ENCODE assay signal across 21 cellular contexts in the genomic region with DNA sequence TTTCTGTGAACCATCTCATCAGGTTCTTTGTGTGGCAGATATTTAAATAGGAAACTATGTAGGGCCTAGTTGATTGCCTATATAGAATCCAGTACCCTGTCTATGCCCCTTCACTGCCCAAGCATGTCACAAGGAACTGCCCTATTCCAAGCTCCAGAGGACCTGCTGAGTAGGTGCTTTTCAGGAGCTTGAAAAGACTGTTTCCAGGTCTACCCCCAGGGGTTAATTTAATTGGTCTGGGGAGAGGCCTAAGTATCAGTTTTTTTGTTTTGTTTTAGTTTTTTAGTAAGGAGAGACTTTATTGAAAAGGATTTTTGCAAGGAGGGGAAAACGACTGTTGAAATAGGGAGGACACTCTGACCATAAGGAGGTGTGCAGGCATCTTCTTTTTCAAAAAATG. TPM values are rescaled to one million over a fixed set of nuclear protein-coding genes. Genes with fewer than 3 reads are reported as not detected.
DNase-seq lines count a peak whose midpoint lies in the region; ATAC-seq, FAIRE-seq and TF ChIP-seq lines count a peak whose summit lies in the region.
"Had no signal": no experiment of that assay in that cellular context is flagged by ENCODE, and none has a peak within 500 bp of the region (broad histone marks: within the 10 kb centered on the region; RNA-seq: fewer than 3 reads in every experiment).

No MANE protein-coding gene starts in this region.

- H3K79me2 ChIP-seq in GM23338 (replicated peaks; ENCODE audit: insufficient read depth) = peaks cover 83% of the 10 kb centered on the region
- H3K79me2 ChIP-seq in K562 (ENCODE audit: control insufficient read depth, insufficient read depth, low read length) = no peaks in the 10 kb centered on the region

- TF ChIP-seq CTCF in GM23338 (conservative IDR thresholded peaks at IDR 0.05; ENCODE audit: low read depth in 2 of 2) = no peak
- TF ChIP-seq CTCF in HEK293 (tag by site-specific recombination; IDR thresholded peaks at IDR 0.05) = no peak
- TF ChIP-seq CTCF in K562 (IDR thresholded peaks at IDR 0.05 in 2 of 3, conservative IDR thresholded peaks at IDR 0.05 in 1 of 3; ENCODE audit: insufficient read depth in 2 of 3, low read depth in 1 of 3, low read length in 3 of 3) = no peak
- no peak for TF ChIP-seq CTCF in Peyer's patch (IDR thresholded peaks at IDR 0.05)

- H3K27me3 Mint-ChIP-seq in GM23338 (ENCODE audit: insufficient read depth, low read depth, poor library complexity) (peaks cover 2% of the 10 kb centered on the region), T-helper 17 cell (no peaks in the 10 kb centered on the region)
- H3K27me3 Mint-ChIP-seq: B cell; CD4-positive, alpha-beta T cell had no signal

- H3K4me2 ChIP-seq in GM23338 (no peak overlapping the region), K562 (ENCODE audit: insufficient read depth, low read length) (no peak overlapping the region)
- H3K4me2 ChIP-seq: A549; BLaER1 treated with 17β-estradiol and CSF1 and Interleukin-3, amounts not matched to agents 10 nM and 100 nM had no signal

- no peak overlapping the region for H2AFZ ChIP-seq in GM23338
- no peak overlapping the region for H2AFZ ChIP-seq in K562 (ENCODE audit: low read depth, low read length)

- H3F3A ChIP-seq in GM23338 (replicated peaks; ENCODE audit: low read depth) = no peaks in the 10 kb centered on the region

- H3K36me3 ChIP-seq in GM23338 (ENCODE audit: insufficient read depth) (no peaks in the 10 kb centered on the region), HEK293 (ENCODE audit: control insufficient read depth in 2 of 2, insufficient read depth in 1 of 2, low read length in 2 of 2) (no peaks in the 10 kb centered on the region), K562 (ENCODE audit: control insufficient read depth, insufficient read depth, low read length) (peaks cover 79% of the 10 kb centered on the region), Peyer's patch (no peaks in the 10 kb centered on the region)

- no peaks in the 10 kb centered on the region for H3K9me2 ChIP-seq in GM23338 (ENCODE audit: insufficient read depth)

- TF ChIP-seq EP300 in K562 (IDR thresholded peaks at IDR 0.05; ENCODE audit: low read length) = no peak

- peak overlapping the region; percentile 88 for H3K27ac Mint-ChIP-seq in GM23338
- H3K27ac Mint-ChIP-seq in T-helper 17 cell = peak overlapping the region; percentile 6
- H3K27ac Mint-ChIP-seq: B cell; CD4-positive, alpha-beta T cell; CD8-positive, alpha-beta T cell had no signal

- H4K20me1 ChIP-seq in GM23338 (replicated peaks; ENCODE audit: insufficient read depth) (no peaks in the 10 kb centered on the region; the same call in none of the 2 replicates), K562 (replicated peaks; ENCODE audit: control insufficient read depth, insufficient read depth, low read length) (peaks cover 2% of the 10 kb centered on the region; the same call in 1 of the 2 replicates)

- in situ Hi-C loops in K562 (cut with MboI) = no loop called here

- H3K4me1 ChIP-seq in GM23338 (ENCODE audit: insufficient read depth) (peaks cover 14% of the 10 kb centered on the region; the same call in 1 of the 2 replicates), HEK293 (ENCODE audit: control insufficient read depth, insufficient read depth, low read length) (no peaks in the 10 kb centered on the region), K562 (replicated peaks in 1 of 2; ENCODE audit: control insufficient read depth in 2 of 2, insufficient read depth in 2 of 2, low read length in 2 of 2) (no peaks in the 10 kb centered on the region), Peyer's patch (peaks cover 0 to 15% (median 2%) of the 10 kb centered on the region in 4 donors)
- H3K4me1 ChIP-seq: Caco-2 had no signal

- H3K4me1 Mint-ChIP-seq in GM23338 = peaks cover 14% of the 10 kb centered on the region; the same call in 2 of the 3 replicates
- H3K4me1 Mint-ChIP-seq in T-helper 17 cell = peaks cover 18% of the 10 kb centered on the region

- no peak for FAIRE-seq in K562 (lab: Jason Lieb, UNC)
- FAIRE-seq: A549, G401.6, GM12891 had no signal

- H3K36me3 Mint-ChIP-seq in GM23338 (ENCODE audit: low read depth) (0 out of 3 replicates have a peak, but pooled peaks cover 11% of the 10 kb centered on the region), T-helper 17 cell (ENCODE audit: low read depth) (no peaks in the 10 kb centered on the region)

- no peak for TF ChIP-seq RAD21 in K562 (CRISPR knock-in tag; conservative IDR thresholded peaks at IDR 0.05 in 1 of 2, IDR thresholded peaks at IDR 0.05 in 1 of 2)

- H3K9me3 ChIP-seq in HEK293 (ENCODE audit: control insufficient read depth, insufficient read depth, low read depth, low read length) (no peaks in the 10 kb centered on the region), T-helper 17 cell (ENCODE audit: control insufficient read depth, low read length, poor library complexity, severe bottlenecking) (no peaks in the 10 kb centered on the region), K562 (replicated peaks; ENCODE audit: control insufficient read depth, insufficient read depth, low read depth, low read length) (no peaks in the 10 kb centered on the region), Peyer's patch (no peaks in the 10 kb centered on the region)
- H3K9me3 ChIP-seq: A549, Caco-2 had no signal

- POLR2A ChIA-PET in HEK293 (lab: Yijun Ruan, JAX) = interaction anchor here (0.6 kb wide), 2 partner anchors 9 to 19 kb away, joined by 3 to 4 read pairs; no protein-coding TSS in a partner anchor
- POLR2A ChIA-PET in K562 (lab: Yijun Ruan, JAX) = interaction anchor here (0.5 to 13.0 kb wide), 11 partner anchors 9 to 806 kb away, joined by 3 to 141 read pairs (median 4); no protein-coding TSS in a partner anchor

- CTCF ChIA-PET in HEK293 (lab: Yijun Ruan, JAX) (interaction anchor here (0.6 to 1.2 kb wide), 2 partner anchors 9 to 35 kb away, joined by 3 read pairs; no protein-coding TSS in a partner anchor), K562 (lab: Yijun Ruan, JAX; ENCODE audit: low intra/inter-chr PET ratio) (no interaction called here)

- H3K9me3 Mint-ChIP-seq in GM23338 = no peaks in the 10 kb centered on the region
- H3K9me3 Mint-ChIP-seq: CD4-positive, alpha-beta T cell; CD8-positive, alpha-beta T cell had no signal

- intact Hi-C loops in K562 (cut with micrococcal nuclease) = no loop called here

- ATAC-seq in GM23338 (no peak; the same call in 2 of the 3 replicates), T-helper 17 cell (no peak), K562 (no peak), GM18861 (IDR thresholded peaks at IDR 0.05; ENCODE audit: unreplicated experiment) (no peak)
- ATAC-seq: A549; CD8-positive, alpha-beta T cell had no signal

- peaks cover 3% of the 10 kb centered on the region for H3K9me1 ChIP-seq in K562 (ENCODE audit: control insufficient read depth, insufficient read depth, low read length)

- H3K27ac ChIP-seq in GM23338 (ENCODE audit: low read depth) (no peak overlapping the region), HEK293 (ENCODE audit: extremely low read depth, low read depth, low read length) (no peak overlapping the region), K562 (ENCODE audit: extremely low read depth, low read depth, low read length) (no peak overlapping the region), Peyer's patch (no peak overlapping the region)
- H3K27ac ChIP-seq: 22Rv1; A549; BLaER1 treated with 17β-estradiol and CSF1 and Interleukin-3, amounts not matched to agents 10 nM and 100 nM; C4-2B had no signal

- no peak overlapping the region for H3K4me3 Mint-ChIP-seq in GM23338
- no peak overlapping the region for H3K4me3 Mint-ChIP-seq in T-helper 17 cell
- H3K4me3 Mint-ChIP-seq: B cell; CD4-positive, alpha-beta T cell; CD8-positive, alpha-beta T cell had no signal

- TF ChIP-seq POLR2A in K562 (conservative IDR thresholded peaks at IDR 0.05) = no peak
- no peak for TF ChIP-seq POLR2A in Peyer's patch (IDR thresholded peaks at IDR 0.05)

- H3K9ac ChIP-seq in K562 (ENCODE audit: insufficient read depth in 1 of 2, low read depth in 2 of 2, low read length in 2 of 2) = no peak overlapping the region
- H3K9ac ChIP-seq: BLaER1 treated with 17β-estradiol and CSF1 and Interleukin-3, amounts not matched to agents 10 nM and 100 nM had no signal

- WGBS in K562 (ENCODE audit: insufficient coverage, low coverage, missing lambda C conversion rate) = 29% methylated on average over 1 of the region's 1 CpG

- no TSS peak for BruUV-seq in K562 (replicated peaks; lab: Mats Ljungman, UMichigan)

- DNase-seq in GM23338 (ENCODE audit: low spot score) = no peak
- no peak for DNase-seq in T-helper 17 cell
- peak; percentile 14 to 61 (median 54) for DNase-seq in K562 (ENCODE audit: extremely low read depth in 1 of 4, low spot score in 3 of 4)
- DNase-seq in Peyer's patch = no peak
- DNase-seq in DMS 273 (lab: John Stamatoyannopoulos, UW; ENCODE audit: unreplicated experiment) = no peak
- DNase-seq: AML-193; Caco-2; Calu3; CD4-positive, alpha-beta T cell; CD8-positive, alpha-beta T cell; DMS79 treated with DMSO at 0.1 percent for 48 hours; GF-D8 had no signal

- H3K4me3 ChIP-seq in GM23338 (no peak overlapping the region), HEK293 (ENCODE audit: low read depth, low read length) (no peak overlapping the region), K562 (no peak overlapping the region), Peyer's patch (no peak overlapping the region)
- H3K4me3 ChIP-seq: A549; BLaER1 treated with 17β-estradiol and CSF1 and Interleukin-3, amounts not matched to agents 10 nM and 100 nM had no signal

- no peaks in the 10 kb centered on the region for H3K27me3 ChIP-seq in GM23338 (ENCODE audit: insufficient read depth)
- no peaks in the 10 kb centered on the region for H3K27me3 ChIP-seq in K562 (ENCODE audit: control insufficient read depth in 2 of 2, insufficient read depth in 2 of 2, low read length in 2 of 2)
- no peaks in the 10 kb centered on the region for H3K27me3 ChIP-seq in Peyer's patch
- H3K27me3 ChIP-seq: BLaER1 treated with 17β-estradiol and CSF1 and Interleukin-3, amounts not matched to agents 10 nM and 100 nM had no signal

RNA-seq across cellular contexts. Expression of a gene that starts 43.3 kb away (rescaled TPM):
- total RNA-seq in GM23338 (2014; rRNA removed; shearing (Covaris generic)) = 77.7 and 80.3 TPM in 2 replicates
- polyA plus RNA-seq in GM23338 (2016; fragmentation: Nextera tagmentation; extraction: Ambion mirVana) (35.1 and 37.6 TPM in 2 replicates), K562 (2011; rRNA removed) (59.9 and 87.5 TPM in 2 replicates), K562 (2014; fragmentation: Illumina TruSeq; extraction: Trizol) (69.1 and 77.6 TPM in 2 replicates), K562 (2014; fragmentation: Nextera tagmentation; extraction: Ambion mirVana) (10 to 100 TPM; 46.0 to 89.0 TPM), K562 (2014; rRNA removed) (66.5 and 75.3 TPM in 2 replicates)
- total RNA-seq in T-helper 17 cell (10 to 100 TPM; 44.0 to 54.3 TPM), K562 (2014; rRNA removed) (48.5 and 50.6 TPM in 2 replicates), K562 (2014; rRNA removed; fragmentation: Illumina TruSeq; extraction: Trizol) (101 and 105 TPM in 2 replicates), K562 (2015; rRNA removed; fragmentation: Illumina TruSeq; extraction: Trizol) (81.4 and 87.0 TPM in 2 replicates), K562 (2021) (67.1 and 71.8 TPM in 2 replicates), Peyer's patch (10 to 100 TPM; 19.1 to 33.8 (median 20.8) TPM)
- 184 and 273 TPM in 2 replicates for total RNA-seq in K562 (2011; cell fraction: chromatin; rRNA removed; ENCODE audit: low replicate concordance)
- total RNA-seq in K562 (2011; cell fraction: nucleolus; rRNA removed) = 146 and 158 TPM in 2 replicates
- 163 and 165 TPM in 2 replicates for total RNA-seq in K562 (2011; cell fraction: nucleoplasm; rRNA removed)
- 43.9 and 54.9 TPM in 2 replicates for polyA plus RNA-seq in K562 (2011; cell fraction: cytosol; rRNA removed)
- polyA plus RNA-seq in K562 (2011; cell fraction: nucleus; rRNA removed) = 73.0 and 84.7 TPM in 2 replicates
- 29.1 and 50.1 TPM in 2 replicates for polyA plus RNA-seq in K562 (2012)
- 133 and 165 TPM in 2 replicates for polyA minus RNA-seq in K562 (2011; rRNA and poly(A)+ RNA removed)
- polyA minus RNA-seq in K562 (2011; cell fraction: cytosol; rRNA and poly(A)+ RNA removed) = 30.0 and 37.4 TPM in 2 replicates
- 44.0 and 56.3 TPM in 2 replicates for polyA minus RNA-seq in K562 (2011; cell fraction: nucleus; rRNA and poly(A)+ RNA removed)

Comparison
In these comparisons a context has a peak if more than half of its experiments do, and no peak if none do; other contexts are left out.
1. DNase-seq: peak in K562 (4 of 4); none in GM23338 (single experiment), T-helper 17 cell (0 of 3), Peyer's patch (0 of 3) and DMS 273 (single experiment).